In genomic region chr15:61834076-61834697, GRCh38 we compare ENCODE assay signal across 8 cellular contexts.
A peak's percentile ranks its signal among the peaks of the same experiment; 100 is the strongest.
DNase-seq lines count a peak whose midpoint lies in the region; ATAC-seq, FAIRE-seq and TF ChIP-seq lines count a peak whose summit lies in the region.

No MANE protein-coding gene starts in this region.

- no peak overlapping the region for H3K27ac Mint-ChIP-seq in progenitor cell of endocrine pancreas

- intact Hi-C loops in Right ventricle myocardium superior (cut with DNase I), result loop anchor here (5.0 kb wide), 2 partner anchors 1247 to 1327 kb away; no protein-coding TSS in a partner anchor

- no peaks in the 10 kb centered on the region for H3K36me3 Mint-ChIP-seq in progenitor cell of endocrine pancreas (ENCODE audit: insufficient read depth)

- peak; percentile 95 for TF ChIP-seq CTCF in progenitor cell of endocrine pancreas (IDR thresholded peaks at IDR 0.05; ENCODE audit: unreplicated experiment)

- ATAC-seq in GM19395 (IDR thresholded peaks at IDR 0.05; ENCODE audit: unreplicated experiment) (peak; percentile 80), Right ventricle myocardium superior (ENCODE audit: poor library complexity) (peak; percentile 87)

- H3K9me3 Mint-ChIP-seq in progenitor cell of endocrine pancreas (ENCODE audit: low read depth), result no peaks in the 10 kb centered on the region

- H3K4me1 Mint-ChIP-seq in progenitor cell of endocrine pancreas (ENCODE audit: low read depth), result peaks cover 2% of the 10 kb centered on the region

- H3K4me3 Mint-ChIP-seq in progenitor cell of endocrine pancreas (ENCODE audit: low read depth), result no peak overlapping the region

- peak; percentile 65 for FAIRE-seq in urothelium cell line (lab: Jason Lieb, UNC)

- peaks cover 26% of the 10 kb centered on the region for H3K27me3 Mint-ChIP-seq in progenitor cell of endocrine pancreas

- DNase-seq in AG20443 (ENCODE audit: low spot score) (peak; percentile 88), NCI-H1092 (lab: John Stamatoyannopoulos, UW) (peak; percentile 21), SKM-1 treated with dmso at 0.1 percent for 144 hours (lab: John Stamatoyannopoulos, UW; ENCODE audit: unreplicated experiment) (peak; percentile 40), Right ventricle myocardium superior (peak; percentile 91), progenitor cell of endocrine pancreas (ENCODE audit: low spot score, unreplicated experiment) (peak; percentile 77), urothelium cell line (ENCODE audit: low spot score) (peak; percentile 86)
- peak; percentile 74 for DNase-seq in activated naive CD4-positive, alpha-beta T cell treated with anti-CD3 and anti-CD28 coated beads, Interleukin-2, amount 50 U/mL, for 16 hours

Comparison
In these comparisons a context has a peak if more than half of its experiments do, and no peak if none do; other contexts are left out.
1. Peak in every context shown above with its lines: DNase-seq and ATAC-seq.
2. DNase-seq: peak in every context shown above with its lines; median percentile 91 in Right ventricle myocardium superior; 88 in AG20443; 86 in urothelium cell line; 77 in progenitor cell of endocrine pancreas; 74 in activated naive CD4-positive, alpha-beta T cell treated with anti-CD3 and anti-CD28 coated beads, Interleukin-2, amount 50 U/mL, for 16 hours; 40 in SKM-1 treated with dmso at 0.1 percent for 144 hours; 21 in NCI-H1092.